Comparison of ENCODE assay signal across 1 cellular context in the genomic region with DNA sequence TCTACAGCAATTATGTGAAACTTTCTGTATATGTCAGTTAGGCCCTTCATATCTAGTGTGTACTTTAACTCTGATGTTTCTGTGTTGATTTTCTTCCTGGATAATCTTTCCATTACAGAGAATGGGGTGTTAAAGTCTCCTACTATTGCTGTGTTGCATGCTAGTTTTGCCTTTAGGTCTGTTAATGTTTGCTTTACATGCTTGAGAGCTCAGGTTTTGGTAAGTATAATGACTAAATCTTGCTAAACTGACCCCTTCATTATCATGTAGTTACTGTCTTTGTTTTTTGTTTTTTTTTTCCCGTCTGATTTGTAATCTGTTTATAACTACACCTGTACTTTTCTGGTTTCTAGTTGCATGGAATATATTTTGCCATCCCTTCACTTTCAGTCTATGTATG.
TF ChIP-seq lines count a peak whose summit lies in the region.

No MANE protein-coding gene starts in this region.

TF ChIP-seq in GM23338, 12 proteins besides CTCF, POLR2A, EP300 and RAD21 (continued from another document):
- TF ChIP-seq ZNF462 (CRISPR knock-in tag; IDR thresholded peaks at IDR 0.05), result no peak
- no peak for TF ChIP-seq NANOG (IDR thresholded peaks at IDR 0.05; ENCODE audit: borderline replicate concordance)
- no peak for TF ChIP-seq ZNF331 (CRISPR knock-in tag; IDR thresholded peaks at IDR 0.05; ENCODE audit: low read depth)
- TF ChIP-seq EZH2phosphoT487 (IDR thresholded peaks at IDR 0.05; ENCODE audit: unreplicated experiment), result no peak
